ENCODE assay signal across 9 cellular contexts in the genomic region with DNA sequence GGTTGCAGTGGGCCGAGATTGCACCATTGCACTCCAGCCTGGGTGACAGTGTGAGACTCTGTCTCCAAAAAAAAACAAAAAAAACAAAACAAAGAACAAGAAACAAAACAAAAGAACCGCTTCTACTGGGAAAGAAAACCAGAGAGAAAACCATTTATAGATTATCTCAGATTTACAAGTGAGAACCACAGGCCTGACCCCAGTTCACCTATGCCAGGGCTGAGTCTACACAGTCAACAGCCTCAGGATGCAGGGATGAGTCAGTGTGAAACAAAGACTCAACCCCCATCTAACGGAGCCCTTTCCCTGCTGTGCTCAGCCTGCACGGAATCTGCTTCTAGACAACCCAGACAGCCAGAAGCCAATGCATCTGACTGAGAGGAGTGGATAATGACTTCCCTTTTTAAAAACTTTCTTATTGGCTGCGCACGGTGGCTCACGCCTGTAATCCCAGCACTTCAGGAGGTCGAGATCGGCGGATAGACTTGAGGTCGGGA. TPM values are rescaled to one million over a fixed set of nuclear protein-coding genes. Genes with fewer than 3 reads are reported as not detected.
DNase-seq lines count a peak whose midpoint lies in the region; ATAC-seq and TF ChIP-seq lines count a peak whose summit lies in the region.
"Had no signal": no experiment of that assay in that cellular context is flagged by ENCODE, and none has a peak within 500 bp of the region (broad histone marks: within the 10 kb centered on the region; RNA-seq: fewer than 3 reads in every experiment).

No MANE protein-coding gene starts in this region.

- ATAC-seq in HG03175 (IDR thresholded peaks at IDR 0.05; ENCODE audit: unreplicated experiment), result peak; percentile 88
- ATAC-seq in central memory CD8-positive, alpha-beta T cell (replicated peaks; ENCODE audit: extremely low read depth, poor library complexity, severe bottlenecking), result peak; percentile 92

- TF ChIP-seq POLR2A in suprapubic skin (IDR thresholded peaks at IDR 0.05), result no peak

- H3K27me3 ChIP-seq in suprapubic skin, result no peaks in the 10 kb centered on the region

- H3K36me3 Mint-ChIP-seq in central memory CD8-positive, alpha-beta T cell (ENCODE audit: insufficient read depth), result peaks cover 5% of the 10 kb centered on the region

- no peaks in the 10 kb centered on the region for H3K4me1 ChIP-seq in suprapubic skin

- 82% methylated on average over 11 of the region's 11 CpGs for WGBS in suprapubic skin

- TF ChIP-seq CTCF in suprapubic skin (IDR thresholded peaks at IDR 0.05), result no peak

- peaks cover 23% of the 10 kb centered on the region for H3K4me1 Mint-ChIP-seq in central memory CD8-positive, alpha-beta T cell

- H3K9me3 Mint-ChIP-seq in central memory CD8-positive, alpha-beta T cell, result no peaks in the 10 kb centered on the region

- peak overlapping the region; percentile 88 for H3K27ac Mint-ChIP-seq in central memory CD8-positive, alpha-beta T cell (ENCODE audit: low read depth)

- DNase-seq in stimulated activated naive CD4-positive, alpha-beta T cell treated with Interleukin-2 at 50 U/mL for 16 hours (lab: John Stamatoyannopoulos, UW), result peak; percentile 74
- DNase-seq in stimulated activated naive CD4-positive, alpha-beta T cell (lab: John Stamatoyannopoulos, UW), result no peak
- DNase-seq in T1000 (lab: John Stamatoyannopoulos, UW) (peak; percentile 77), suprapubic skin (ENCODE audit: low spot score in 2 of 2) (no peak), HuH-7.5 (ENCODE audit: low spot score) (no peak)
- peak; percentile 24 to 64 for DNase-seq in central memory CD8-positive, alpha-beta T cell (ENCODE audit: low spot score in 2 of 2)
- peak; percentile 15 for DNase-seq in stimulated activated CD4-positive, alpha-beta T cell treated with anti-CD3 and anti-CD28 coated beads, Interleukin-1b, Interleukin-23, amount 100 ng/mL, for 4 hours (ENCODE audit: low read depth in 2 of 2)
- DNase-seq: DND-41 had no signal

- no peak overlapping the region for H3K4me3 ChIP-seq in suprapubic skin

- no peaks in the 10 kb centered on the region for H3K36me3 ChIP-seq in suprapubic skin

- TF ChIP-seq EP300 in suprapubic skin (IDR thresholded peaks at IDR 0.05), result no peak

- no peak overlapping the region for H3K27ac ChIP-seq in suprapubic skin

- no peaks in the 10 kb centered on the region for H3K27me3 Mint-ChIP-seq in central memory CD8-positive, alpha-beta T cell

- peak overlapping the region; percentile 65 for H3K4me3 Mint-ChIP-seq in central memory CD8-positive, alpha-beta T cell

- no peaks in the 10 kb centered on the region for H3K9me3 ChIP-seq in suprapubic skin

RNA-seq across cellular contexts. Expression of a gene that starts 25.5 kb away (rescaled TPM):
- total RNA-seq in suprapubic skin, result 100 to 1,000 TPM in 3 of 4 donors, 10 to 100 TPM in 1; 84.6 to 172 (median 165) TPM

Comparison
In these comparisons a context has a peak if more than half of its experiments do, and no peak if none do; other contexts are left out.
1. DNase-seq: peak in stimulated activated naive CD4-positive, alpha-beta T cell treated with Interleukin-2 at 50 U/mL for 16 hours (single experiment), T1000 (single experiment), central memory CD8-positive, alpha-beta T cell (2 of 2) and stimulated activated CD4-positive, alpha-beta T cell treated with anti-CD3 and anti-CD28 coated beads, Interleukin-1b, Interleukin-23, amount 100 ng/mL, for 4 hours (2 of 2); none in stimulated activated naive CD4-positive, alpha-beta T cell (0 of 6), suprapubic skin (0 of 2) and HuH-7.5 (single experiment).